In genomic region chr4:100174985-100175383, GRCh38 we compare ENCODE assay signal across 21 cellular contexts. TPM values are rescaled to one million over a fixed set of nuclear protein-coding genes. Genes with fewer than 3 reads are reported as not detected.
A peak's percentile ranks its signal among the peaks of the same experiment; 100 is the strongest.
DNase-seq lines count a peak whose midpoint lies in the region; ATAC-seq, FAIRE-seq and TF ChIP-seq lines count a peak whose summit lies in the region.
"Had no signal": no experiment of that assay in that cellular context is flagged by ENCODE, and none has a peak within 500 bp of the region (broad histone marks: within the 10 kb centered on the region; RNA-seq: fewer than 3 reads in every experiment).

No MANE protein-coding gene starts in this region.

- H2AK5ac ChIP-seq in H1 (ENCODE audit: low read depth, low read length), result no peak overlapping the region

- DNase-seq in GM23338 (ENCODE audit: low spot score), result peak; percentile 21
- DNase-seq in H1 (ENCODE audit: low read depth in 1 of 2, low spot score in 2 of 2), result no peak
- DNase-seq in islet precursor cell, result peak; percentile 58
- DNase-seq in NCI-H187 treated with DMSO at 0.1 percent for 48 hours (lab: John Stamatoyannopoulos, UW), result no peak
- no peak for DNase-seq in activated CD8-positive, alpha-beta memory T cell treated with anti-CD3 and anti-CD28 coated beads, Interleukin-2, amount 10 ng/mL, durations not matched to agents 7 days and 5 days
- DNase-seq in NCI-H2029 treated with DMSO at 0.1 percent for 48 hours (lab: John Stamatoyannopoulos, UW), result no peak
- DNase-seq in GM19240 (ENCODE audit: insufficient read length, low spot score), result no peak
- DNase-seq: BE2C; CD4-positive, alpha-beta memory T cell; COR-L47; DMS153; DMS79 treated with DMSO at 0.1 percent for 48 hours; GDM1; HCEC 1CT; HFFc6 had no signal

- no peaks in the 10 kb centered on the region for H3K23me2 ChIP-seq in H1 (ENCODE audit: low read depth, low read length)

- no peak for TF ChIP-seq RAD21 in H1 (IDR thresholded peaks at IDR 0.05 in 1 of 2, conservative IDR thresholded peaks at IDR 0.05 in 1 of 2; ENCODE audit: low read depth in 2 of 2, low read length in 2 of 2)

- 80% methylated on average over 3 of the region's 3 CpGs; no CpG with 5 or more reads in 1 of the 2 experiments for WGBS in H1 (ENCODE audit: extremely low coverage in 1 of 2, insufficient coverage in 1 of 2, insufficient read length in 1 of 2, insufficient replicate concordance in 2 of 2, low coverage in 1 of 2, low lambda C conversion rate in 2 of 2, missing lambda C conversion rate in 1 of 2), 2 experiments

- no peak overlapping the region for H3K14ac ChIP-seq in H1 (ENCODE audit: insufficient read length)

- H4K20me1 ChIP-seq in GM23338 (replicated peaks; ENCODE audit: insufficient read depth) (no peaks in the 10 kb centered on the region), H1 (replicated peaks in 1 of 2; ENCODE audit: control insufficient read depth in 1 of 2, insufficient read depth in 2 of 2, low read length in 2 of 2) (no peaks in the 10 kb centered on the region)

- H2BK120ac ChIP-seq in H1 (replicated peaks; ENCODE audit: low read depth, low read length), result no peak overlapping the region

- H3K27ac Mint-ChIP-seq in GM23338, result no peak overlapping the region
- no peak overlapping the region for H3K27ac Mint-ChIP-seq in activated CD8-positive, alpha-beta memory T cell treated with anti-CD3 and anti-CD28 coated beads, Interleukin-2, amount 10 ng/mL, durations not matched to agents 7 days and 5 days
- H3K27ac Mint-ChIP-seq: CD4-positive, alpha-beta memory T cell; HFFc6 had no signal

- H3K4me2 ChIP-seq in GM23338 (no peak overlapping the region), H1 (ENCODE audit: insufficient read depth in 1 of 2, low read depth in 2 of 2, low read length in 2 of 2) (no peak overlapping the region)
- H3K4me2 ChIP-seq: A549 had no signal

- no peak overlapping the region for H3K4ac ChIP-seq in H1 (replicated peaks; ENCODE audit: insufficient read length, low read depth, low read length)

- FAIRE-seq in H1 (lab: Jason Lieb, UNC), result no peak
- FAIRE-seq: A549, D721Med, GM12892 had no signal

- ATAC-seq in GM23338, result peak; percentile 59
- no peak for ATAC-seq in activated CD8-positive, alpha-beta memory T cell treated with anti-CD3 and anti-CD28 coated beads, Interleukin-2, amount 10 ng/mL, durations not matched to agents 7 days and 5 days
- ATAC-seq: A549 had no signal

- H3K9me2 ChIP-seq in GM23338 (ENCODE audit: insufficient read depth), result 0 out of 2 replicates have a peak, but pooled peaks cover 10% of the 10 kb centered on the region

- no peak for TF ChIP-seq EP300 in H1 (IDR thresholded peaks at IDR 0.05; ENCODE audit: borderline replicate concordance in 1 of 2, low read depth in 2 of 2, low read length in 2 of 2)

- H3K27me3 ChIP-seq in GM23338 (ENCODE audit: insufficient read depth), result no peaks in the 10 kb centered on the region
- H3K27me3 ChIP-seq in H1 (replicated peaks in 1 of 4; ENCODE audit: control insufficient read depth in 3 of 4, extremely low read depth in 1 of 4, insufficient read depth in 3 of 4, low read length in 3 of 4), result no peaks in the 10 kb centered on the region
- H3K27me3 ChIP-seq: BE2C had no signal

- H3K4me3 Mint-ChIP-seq in GM23338, result no peak overlapping the region
- no peak overlapping the region for H3K4me3 Mint-ChIP-seq in activated CD8-positive, alpha-beta memory T cell treated with anti-CD3 and anti-CD28 coated beads, Interleukin-2, amount 10 ng/mL, durations not matched to agents 7 days and 5 days
- H3K4me3 Mint-ChIP-seq: CD4-positive, alpha-beta memory T cell; HFFc6 had no signal

- no peak overlapping the region for H4K91ac ChIP-seq in H1 (replicated peaks; ENCODE audit: insufficient read length, low read length)

- no peak overlapping the region for H2BK5ac ChIP-seq in H1 (ENCODE audit: low read depth, low read length)

- H3K56ac ChIP-seq in H1 (replicated peaks; ENCODE audit: insufficient read length, low read depth, low read length), result no peak overlapping the region

- H3F3A ChIP-seq in GM23338 (replicated peaks; ENCODE audit: low read depth), result no peaks in the 10 kb centered on the region

- H3K4me1 Mint-ChIP-seq in GM23338, result no peaks in the 10 kb centered on the region
- H3K4me1 Mint-ChIP-seq in activated CD8-positive, alpha-beta memory T cell treated with anti-CD3 and anti-CD28 coated beads, Interleukin-2, amount 10 ng/mL, durations not matched to agents 7 days and 5 days, result peaks cover 21% of the 10 kb centered on the region

- POLR2A ChIA-PET in H1 (lab: Charles Lee; ENCODE audit: partially characterized antibody), result interaction anchor here (1.1 kb wide), 1 partner anchor 226 kb away, joined by 3 read pairs; no protein-coding TSS in a partner anchor

- H2BK12ac ChIP-seq in H1 (ENCODE audit: low read depth, low read length), result no peak overlapping the region

- H2AFZ ChIP-seq in GM23338, result no peak overlapping the region
- peak overlapping the region; percentile 43; the same call in 1 of the 2 replicates for H2AFZ ChIP-seq in H1 (ENCODE audit: low read length)

- no peak overlapping the region for H4K5ac ChIP-seq in H1 (ENCODE audit: insufficient read length, low read depth, low read length)

- H3K27me3 Mint-ChIP-seq in GM23338 (ENCODE audit: insufficient read depth, low read depth, poor library complexity), result peaks cover 1% of the 10 kb centered on the region
- H3K27me3 Mint-ChIP-seq in activated CD8-positive, alpha-beta memory T cell treated with anti-CD3 and anti-CD28 coated beads, Interleukin-2, amount 10 ng/mL, durations not matched to agents 7 days and 5 days, result peaks cover 2% of the 10 kb centered on the region

- no peak overlapping the region for H3K9ac ChIP-seq in H1 (replicated peaks in 1 of 4; ENCODE audit: extremely low read depth in 1 of 4, low read depth in 3 of 4, low read length in 3 of 4)

- no peak overlapping the region for H4K8ac ChIP-seq in H1 (ENCODE audit: extremely low read depth, insufficient read depth, low read length)

- H3K36me3 ChIP-seq in GM23338 (ENCODE audit: insufficient read depth) (no peaks in the 10 kb centered on the region), H1 (ENCODE audit: control insufficient read depth in 2 of 4, insufficient read depth in 4 of 4, low read length in 3 of 4) (no peaks in the 10 kb centered on the region)
- H3K36me3 ChIP-seq: BE2C had no signal

- no peaks in the 10 kb centered on the region for H3K79me2 ChIP-seq in GM23338 (replicated peaks; ENCODE audit: insufficient read depth)
- no peaks in the 10 kb centered on the region for H3K79me2 ChIP-seq in H1 (ENCODE audit: control insufficient read depth in 1 of 2, insufficient read depth in 2 of 2, low read length in 2 of 2)

- H3K27ac ChIP-seq in GM23338 (ENCODE audit: low read depth), result no peak overlapping the region
- H3K27ac ChIP-seq in H1 (ENCODE audit: low read depth, low read length), result no peak overlapping the region
- H3K27ac ChIP-seq: A549, C4-2B, HL-60 had no signal

- H3K36me3 Mint-ChIP-seq in GM23338 (ENCODE audit: low read depth), result no peaks in the 10 kb centered on the region
- H3K36me3 Mint-ChIP-seq in activated CD8-positive, alpha-beta memory T cell treated with anti-CD3 and anti-CD28 coated beads, Interleukin-2, amount 10 ng/mL, durations not matched to agents 7 days and 5 days, result peaks cover 3% of the 10 kb centered on the region
- H3K36me3 Mint-ChIP-seq: CD4-positive, alpha-beta memory T cell had no signal

- CTCF ChIA-PET in H1 (lab: Charles Lee; ENCODE audit: partially characterized antibody), result interaction anchor here (0.7 to 1.4 kb wide), 6 partner anchors 11 to 162 kb away, joined by 3 to 5 read pairs (median 4); no protein-coding TSS in a partner anchor
- CTCF ChIA-PET in activated CD8-positive, alpha-beta memory T cell treated with anti-CD3 and anti-CD28 coated beads, Interleukin-2, amount 10 ng/mL, durations not matched to agents 7 days and 5 days (lab: Charles Lee), result interaction anchor here (1.7 kb wide), 1 partner anchor 82 kb away, joined by 4 read pairs; no protein-coding TSS in a partner anchor

- no peaks in the 10 kb centered on the region for H3K9me3 ChIP-seq in H1 (ENCODE audit: insufficient read depth in 2 of 2, low read depth in 1 of 2, low read length in 1 of 2)
- H3K9me3 ChIP-seq: A549, BE2C had no signal

- TF ChIP-seq CTCF in GM23338 (conservative IDR thresholded peaks at IDR 0.05; ENCODE audit: low read depth in 2 of 2), result no peak; a peak in 1 of 4 replicates
- peak in 1 of 3 experiments; percentile 22; a peak in 1 of 4 replicates for TF ChIP-seq CTCF in H1 (IDR thresholded peaks at IDR 0.05; ENCODE audit: control extremely low read depth in 1 of 3, insufficient read depth in 1 of 3, low read depth in 1 of 3, low read length in 3 of 3)

- H3K23ac ChIP-seq in H1 (ENCODE audit: insufficient read length), result no peak overlapping the region

- H3K4me1 ChIP-seq in GM23338 (ENCODE audit: insufficient read depth) (no peaks in the 10 kb centered on the region), H1 (replicated peaks in 1 of 4; ENCODE audit: control insufficient read depth in 3 of 4, insufficient read depth in 4 of 4, low read length in 3 of 4) (no peaks in the 10 kb centered on the region)
- H3K4me1 ChIP-seq: A549 had no signal

- H3K4me3 ChIP-seq in GM23338, result no peak overlapping the region
- H3K4me3 ChIP-seq in H1 (ENCODE audit: extremely low read depth in 1 of 4, insufficient read depth in 2 of 4, low read depth in 3 of 4, low read length in 4 of 4), result no peak overlapping the region
- H3K4me3 ChIP-seq: A549 had no signal

- H2BK20ac ChIP-seq in H1 (ENCODE audit: low read length), result no peak overlapping the region

- TF ChIP-seq POLR2A in H1 (IDR thresholded peaks at IDR 0.05; ENCODE audit: control extremely low read depth in 1 of 2, low read depth in 2 of 2, low read length in 2 of 2), result no peak

- H3K9me3 Mint-ChIP-seq in GM23338, result no peaks in the 10 kb centered on the region
- H3K9me3 Mint-ChIP-seq in activated CD8-positive, alpha-beta memory T cell treated with anti-CD3 and anti-CD28 coated beads, Interleukin-2, amount 10 ng/mL, durations not matched to agents 7 days and 5 days (ENCODE audit: low read depth), result peaks cover 2% of the 10 kb centered on the region
- H3K9me3 Mint-ChIP-seq: CD4-positive, alpha-beta memory T cell; HFFc6 had no signal

- H2BK15ac ChIP-seq in H1 (ENCODE audit: low read length), result no peak overlapping the region

- no peak overlapping the region for H3K18ac ChIP-seq in H1 (ENCODE audit: extremely low read depth, low read length)

- H3K79me1 ChIP-seq in H1 (ENCODE audit: low read depth, low read length), result no peaks in the 10 kb centered on the region

RNA-seq across cellular contexts. Expression of gene DDIT4L, which starts 15.3 kb away (rescaled TPM):
- total RNA-seq in GM23338 (2014; rRNA removed; shearing (Covaris generic)), result 7.0 and 11.5 TPM in 2 replicates
- polyA plus RNA-seq in GM23338 (2016; fragmentation: Nextera tagmentation; extraction: Ambion mirVana) (3.2 and 3.4 TPM in 2 replicates), H1 (2011; rRNA removed) (1.8 and 3.5 TPM in 2 replicates)
- total RNA-seq in H1 (2021; fragmentation: NEBNext Ultra II Directional; extraction: Animal tissue kit (Norgen Biotek cat#: 25700)), result 6.0 and 6.4 TPM in 2 replicates
- 3.1 TPM for polyA plus RNA-seq in H1 (2011; cell fraction: cytosol; rRNA removed)
- polyA plus RNA-seq in H1 (2011; cell fraction: nucleus; rRNA removed), result 1.0 TPM
- polyA plus RNA-seq in H1 (2012, experiment 1 of 2), result 2.8 to 4.4 TPM (median 3.4 TPM) in 4 replicates
- polyA plus RNA-seq in H1 (2012, experiment 2 of 2), result 0.84 TPM
- polyA plus RNA-seq in H1 (2013, experiment 1 of 2), result 3.1 TPM
- 3.1 TPM for polyA plus RNA-seq in H1 (2013, experiment 2 of 2)
- 3.9 and 4.1 TPM in 2 replicates for polyA minus RNA-seq in H1 (2011; rRNA and poly(A)+ RNA removed)
- polyA minus RNA-seq in H1 (2011; cell fraction: cytosol; rRNA and poly(A)+ RNA removed), result 2.1 TPM
- polyA minus RNA-seq in H1 (2011; cell fraction: nucleus; rRNA and poly(A)+ RNA removed), result 3.6 TPM
- total RNA-seq in activated CD8-positive, alpha-beta memory T cell treated with anti-CD3 and anti-CD28 coated beads, Interleukin-2, amount 10 ng/mL, durations not matched to agents 7 days and 5 days, result under 1 TPM; 0.21 to 0.58 TPM
- total RNA-seq: CD4-positive, alpha-beta memory T cell; H4 had no signal

Comparison
In these comparisons a context has a peak if more than half of its experiments do, and no peak if none do; other contexts are left out.
1. DNase-seq: peak in GM23338 (single experiment) and islet precursor cell (single experiment); none in H1 (0 of 2), NCI-H187 treated with DMSO at 0.1 percent for 48 hours (single experiment), activated CD8-positive, alpha-beta memory T cell treated with anti-CD3 and anti-CD28 coated beads, Interleukin-2, amount 10 ng/mL, durations not matched to agents 7 days and 5 days (single experiment), NCI-H2029 treated with DMSO at 0.1 percent for 48 hours (single experiment) and GM19240 (single experiment).